In genomic region chr1:39901486-39902120, GRCh38 we compare ENCODE assay signal across 8 cellular contexts. TPM values are rescaled to one million over a fixed set of nuclear protein-coding genes. Genes with fewer than 3 reads are reported as not detected.
DNase-seq lines count a peak whose midpoint lies in the region; ATAC-seq and TF ChIP-seq lines count a peak whose summit lies in the region.

TSS of gene MYCL (minus strand) at chr1:39901917. CDS start at chr1:39901434, 483 bp downstream.

- H3K27ac ChIP-seq in WERI-Rb-1, result peak within 1 kb of the TSS; percentile 65
- H3K27ac ChIP-seq in caudate nucleus (ENCODE audit: low read depth, low read length), result no peak within 1 kb of the TSS

- H3K36me3 ChIP-seq in WERI-Rb-1, result no peaks in the 10 kb centered on the region
- no peaks in the 10 kb centered on the region for H3K36me3 ChIP-seq in kidney epithelial cell (ENCODE audit: control insufficient read depth, insufficient read depth, low read length)

- TF ChIP-seq CTCF in WERI-Rb-1 (IDR thresholded peaks at IDR 0.05; ENCODE audit: low read depth, low read length) (no peak), kidney epithelial cell (IDR thresholded peaks at IDR 0.05; ENCODE audit: insufficient read depth, low read length, poor library complexity, severe bottlenecking) (no peak)

- peak within 1 kb of the TSS; percentile 66 for H3K4me3 ChIP-seq in WERI-Rb-1 (ENCODE audit: low read depth, low read length)
- H3K4me3 ChIP-seq in kidney epithelial cell (ENCODE audit: low read depth, low read length), result peak within 1 kb of the TSS; percentile 59

- H3K9me3 ChIP-seq in WERI-Rb-1 (ENCODE audit: severe bottlenecking), result no peaks in the 10 kb centered on the region

- ATAC-seq in HG02798 (IDR thresholded peaks at IDR 0.05; ENCODE audit: poor library complexity, unreplicated experiment), result peak; percentile 74

- H3K27me3 ChIP-seq in WERI-Rb-1 (ENCODE audit: insufficient read depth, low read depth, severe bottlenecking), result peaks cover 5% of the 10 kb centered on the region
- H3K27me3 ChIP-seq in kidney epithelial cell (ENCODE audit: control insufficient read depth, insufficient read depth, low read length), result peaks cover 34% of the 10 kb centered on the region

- DNase-seq in NCI-H1436 treated with DMSO at 0.1 percent for 48 hours (lab: John Stamatoyannopoulos, UW) (peak; percentile 73), NCI-H1436 (lab: John Stamatoyannopoulos, UW) (no peak), NCI-H1930 (lab: John Stamatoyannopoulos, UW) (peak; percentile 82 to 84), WERI-Rb-1 (peak; percentile 93), caudate nucleus (lab: John Stamatoyannopoulos, UW) (peak in 55 of 61 donors; percentile 42 to 92 (median 74)), kidney epithelial cell (ENCODE audit: low read depth) (no peak)
- peak; percentile 18 to 38 for DNase-seq in stimulated activated CD4-positive, alpha-beta T cell treated with anti-CD3 and anti-CD28 coated beads, Interleukin-1b, Interleukin-23, amount 100 ng/mL, for 1 hour (ENCODE audit: low read depth in 2 of 2)

RNA-seq across cellular contexts. Expression of gene MYCL, which starts in this region (rescaled TPM):
- total RNA-seq in kidney epithelial cell, result 6.5 and 8.2 TPM in 2 replicates

Comparison
In these comparisons a context has a peak if more than half of its experiments do, and no peak if none do; other contexts are left out.
1. DNase-seq: peak in NCI-H1436 treated with DMSO at 0.1 percent for 48 hours (single experiment), NCI-H1930 (2 of 2), WERI-Rb-1 (single experiment), caudate nucleus (55 of 61) and stimulated activated CD4-positive, alpha-beta T cell treated with anti-CD3 and anti-CD28 coated beads, Interleukin-1b, Interleukin-23, amount 100 ng/mL, for 1 hour (2 of 2); none in NCI-H1436 (single experiment) and kidney epithelial cell (single experiment).